15 cellular contexts compared by ENCODE assay signal in the genomic region with DNA sequence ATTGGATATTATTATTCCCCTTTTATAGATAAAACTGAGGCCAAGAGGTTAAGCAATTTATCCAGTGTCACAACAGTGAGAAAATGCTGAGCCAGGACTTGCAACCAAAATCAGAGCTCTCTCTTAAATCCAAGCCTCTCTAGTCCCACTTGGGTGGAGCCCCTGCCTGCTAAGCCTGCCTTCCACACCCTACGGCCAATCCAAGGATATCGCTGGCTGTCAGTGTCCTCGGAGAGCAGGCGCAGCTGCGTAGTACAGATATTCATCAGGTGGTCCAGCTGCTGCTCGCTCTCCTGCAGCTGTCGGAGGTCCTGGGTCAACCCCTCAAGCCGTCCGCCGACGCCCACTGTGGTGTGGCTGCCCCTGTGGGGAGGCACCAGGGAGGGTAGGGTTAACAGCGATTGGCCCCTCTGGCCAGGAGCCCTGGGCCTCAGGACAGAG. TPM values are rescaled to one million over a fixed set of nuclear protein-coding genes. Genes with fewer than 3 reads are reported as not detected.
DNase-seq lines count a peak whose midpoint lies in the region; ATAC-seq and TF ChIP-seq lines count a peak whose summit lies in the region.
"Had no signal": no experiment of that assay in that cellular context is flagged by ENCODE, and none has a peak within 500 bp of the region (broad histone marks: within the 10 kb centered on the region; RNA-seq: fewer than 3 reads in every experiment).

No MANE protein-coding gene starts in this region.

- no peak overlapping the region for H3K27ac ChIP-seq in MM.1S (ENCODE audit: low read length)
- H3K27ac ChIP-seq in caudate nucleus (ENCODE audit: low read depth, low read length): no peak overlapping the region
- H3K27ac ChIP-seq: pancreas had no signal

- peak overlapping the region; percentile 90 for H3K27ac Mint-ChIP-seq in activated CD4-positive, alpha-beta memory T cell treated with anti-CD3 and anti-CD28 coated beads, Interleukin-2, amount 10 ng/mL, durations not matched to agents 7 days and 5 days
- H3K27ac Mint-ChIP-seq in stimulated activated memory B cell treated with anti-CD40 and anti-IgM and Interleukin-4, amounts not matched to agents 10 μg/mL and 1 μg/mL and 100 μg/mL, for 72 hours: peak overlapping the region; percentile 26

- H3K4me3 Mint-ChIP-seq in activated CD4-positive, alpha-beta memory T cell treated with anti-CD3 and anti-CD28 coated beads, Interleukin-2, amount 10 ng/mL, durations not matched to agents 7 days and 5 days: no peak overlapping the region
- H3K4me3 Mint-ChIP-seq in stimulated activated memory B cell treated with anti-CD40 and anti-IgM and Interleukin-4, amounts not matched to agents 10 μg/mL and 1 μg/mL and 100 μg/mL, for 72 hours: no peak overlapping the region

- no peaks in the 10 kb centered on the region for H3K27me3 Mint-ChIP-seq in activated CD4-positive, alpha-beta memory T cell treated with anti-CD3 and anti-CD28 coated beads, Interleukin-2, amount 10 ng/mL, durations not matched to agents 7 days and 5 days
- H3K27me3 Mint-ChIP-seq in stimulated activated memory B cell treated with anti-CD40 and anti-IgM and Interleukin-4, amounts not matched to agents 10 μg/mL and 1 μg/mL and 100 μg/mL, for 72 hours: no peaks in the 10 kb centered on the region
- H3K27me3 Mint-ChIP-seq: CD8-positive, alpha-beta memory T cell had no signal

- peaks cover 16% of the 10 kb centered on the region; the same call in 1 of the 2 replicates for H3F3A ChIP-seq in MM.1S (ENCODE audit: insufficient read depth, low read length)

- H3K4me1 Mint-ChIP-seq in activated CD4-positive, alpha-beta memory T cell treated with anti-CD3 and anti-CD28 coated beads, Interleukin-2, amount 10 ng/mL, durations not matched to agents 7 days and 5 days: peaks cover 79% of the 10 kb centered on the region
- peaks cover 50% of the 10 kb centered on the region for H3K4me1 Mint-ChIP-seq in stimulated activated memory B cell treated with anti-CD40 and anti-IgM and Interleukin-4, amounts not matched to agents 10 μg/mL and 1 μg/mL and 100 μg/mL, for 72 hours

- CTCF ChIA-PET in activated CD4-positive, alpha-beta memory T cell treated with anti-CD3 and anti-CD28 coated beads, Interleukin-2, amount 10 ng/mL, durations not matched to agents 7 days and 5 days (lab: Charles Lee): interaction anchor here (1.1 to 5.2 kb wide), 2 partner anchors 9 to 13 kb away, joined by 4 to 63 read pairs; partner anchors contain the start of gene ACTL10

- no peaks in the 10 kb centered on the region for H4K20me1 ChIP-seq in MM.1S (ENCODE audit: insufficient read depth, low read length)

- H3K36me3 Mint-ChIP-seq in activated CD4-positive, alpha-beta memory T cell treated with anti-CD3 and anti-CD28 coated beads, Interleukin-2, amount 10 ng/mL, durations not matched to agents 7 days and 5 days (ENCODE audit: low read depth): peaks cover 59% of the 10 kb centered on the region
- no peaks in the 10 kb centered on the region for H3K36me3 Mint-ChIP-seq in stimulated activated memory B cell treated with anti-CD40 and anti-IgM and Interleukin-4, amounts not matched to agents 10 μg/mL and 1 μg/mL and 100 μg/mL, for 72 hours

- H3K27me3 ChIP-seq in MM.1S (replicated peaks; ENCODE audit: insufficient read depth, low read length): no peaks in the 10 kb centered on the region
- H3K27me3 ChIP-seq: pancreas had no signal

- intact Hi-C loops in left ventricle myocardium superior (cut with micrococcal nuclease): no loop called here

- peak; percentile 59 for ATAC-seq in left ventricle myocardium superior
- ATAC-seq in stimulated activated memory B cell treated with anti-CD40 and anti-IgM and Interleukin-4, amounts not matched to agents 10 μg/mL and 1 μg/mL and 100 μg/mL, for 72 hours: no peak
- no peak for ATAC-seq in GM19324 (IDR thresholded peaks at IDR 0.05; ENCODE audit: low FRiP score, unreplicated experiment)
- ATAC-seq in activated CD4-positive, CD25-positive, alpha-beta regulatory T cell treated with anti-CD3 and anti-CD28 coated beads, Interleukin-2, amount 50 U/mL, for 24 hours: no peak
- ATAC-seq: GM12878, pancreas had no signal

- peaks cover 13% of the 10 kb centered on the region for H3K4me1 ChIP-seq in MM.1S (ENCODE audit: low read length)

- POLR2A ChIA-PET in activated CD4-positive, alpha-beta memory T cell treated with anti-CD3 and anti-CD28 coated beads, Interleukin-2, amount 10 ng/mL, durations not matched to agents 7 days and 5 days (lab: Charles Lee): interaction anchor here (5.1 to 9.3 kb wide), 2 partner anchors 9 to 11 kb away, joined by 58 to 312 read pairs; partner anchors contain the start of genes ACTL10, C20orf144 and NECAB3

- no peaks in the 10 kb centered on the region for H3K9me3 Mint-ChIP-seq in activated CD4-positive, alpha-beta memory T cell treated with anti-CD3 and anti-CD28 coated beads, Interleukin-2, amount 10 ng/mL, durations not matched to agents 7 days and 5 days
- H3K9me3 Mint-ChIP-seq in stimulated activated memory B cell treated with anti-CD40 and anti-IgM and Interleukin-4, amounts not matched to agents 10 μg/mL and 1 μg/mL and 100 μg/mL, for 72 hours: no peaks in the 10 kb centered on the region
- H3K9me3 Mint-ChIP-seq: CD8-positive, alpha-beta memory T cell had no signal

- H3K9ac ChIP-seq in MM.1S (ENCODE audit: low read length): no peak overlapping the region

- H3K36me3 ChIP-seq in MM.1S (replicated peaks; ENCODE audit: insufficient read depth, low read length): no peaks in the 10 kb centered on the region
- H3K36me3 ChIP-seq: pancreas had no signal

- no peak overlapping the region for H3K4me3 ChIP-seq in MM.1S (ENCODE audit: low read length)
- H3K4me3 ChIP-seq: GM12878, pancreas had no signal

- no peak for TF ChIP-seq CTCF in MM.1S (IDR thresholded peaks at IDR 0.05; ENCODE audit: low read length)

- H3K4me2 ChIP-seq in MM.1S (ENCODE audit: low read depth, low read length): no peak overlapping the region

- no peaks in the 10 kb centered on the region for H3K9me3 ChIP-seq in MM.1S (replicated peaks; ENCODE audit: insufficient read depth, low read length)
- H3K9me3 ChIP-seq: pancreas had no signal

- DNase-seq in MM.1S (peak; percentile 5), left ventricle myocardium superior (peak; percentile 84), caudate nucleus (lab: John Stamatoyannopoulos, UW) (no peak)
- DNase-seq in activated CD4-positive, alpha-beta memory T cell treated with anti-CD3 and anti-CD28 coated beads, Interleukin-2, amount 10 ng/mL, durations not matched to agents 7 days and 5 days: no peak
- DNase-seq: activated T-cell treated with anti-CD3 and anti-CD28 coated beads, Interleukin-2, amount 50 U/mL, for 1 hour; cerebellar nuclear complex; Karpas-422; NCI-H1694; pancreas had no signal

- H3K79me2 ChIP-seq in MM.1S (ENCODE audit: low read length): peaks cover 45% of the 10 kb centered on the region

- no peak overlapping the region for H2AFZ ChIP-seq in MM.1S (ENCODE audit: low read length)

- H3K9me2 ChIP-seq in MM.1S (replicated peaks; ENCODE audit: insufficient read depth, low read length): no peaks in the 10 kb centered on the region

RNA-seq across cellular contexts. Expression of gene NECAB3, which starts 3.8 kb away (rescaled TPM):
- total RNA-seq in activated CD4-positive, alpha-beta memory T cell treated with anti-CD3 and anti-CD28 coated beads, Interleukin-2, amount 10 ng/mL, durations not matched to agents 7 days and 5 days: 10 to 100 TPM; 27.3 to 36.2 TPM
- 71.8 TPM for total RNA-seq in left ventricle myocardium superior

RNA-seq across cellular contexts. Expression of gene E2F1, which starts 8.2 kb away (rescaled TPM):
- total RNA-seq in activated CD4-positive, alpha-beta memory T cell treated with anti-CD3 and anti-CD28 coated beads, Interleukin-2, amount 10 ng/mL, durations not matched to agents 7 days and 5 days: 10 to 100 TPM; 60.0 to 61.7 TPM
- total RNA-seq in left ventricle myocardium superior: 1.8 TPM

RNA-seq across cellular contexts. Expression of gene ACTL10, which starts 11.3 kb away (rescaled TPM):
- 1 to 10 TPM; 3.7 to 4.5 TPM for total RNA-seq in activated CD4-positive, alpha-beta memory T cell treated with anti-CD3 and anti-CD28 coated beads, Interleukin-2, amount 10 ng/mL, durations not matched to agents 7 days and 5 days
- total RNA-seq in left ventricle myocardium superior: 0.40 TPM
- total RNA-seq: NCI-H460 had no signal

RNA-seq across cellular contexts. Expression of gene C20orf144, which starts 15.9 kb away (rescaled TPM):
- total RNA-seq in activated CD4-positive, alpha-beta memory T cell treated with anti-CD3 and anti-CD28 coated beads, Interleukin-2, amount 10 ng/mL, durations not matched to agents 7 days and 5 days: under 1 TPM; 0.30 to 0.33 TPM
- not detected for total RNA-seq in left ventricle myocardium superior
- total RNA-seq: NCI-H460 had no signal

RNA-seq across cellular contexts. Expression of gene PXMP4, which starts 42.1 kb away (rescaled TPM):
- 10 to 100 TPM; 13.9 to 15.8 TPM for total RNA-seq in activated CD4-positive, alpha-beta memory T cell treated with anti-CD3 and anti-CD28 coated beads, Interleukin-2, amount 10 ng/mL, durations not matched to agents 7 days and 5 days
- total RNA-seq in left ventricle myocardium superior: 13.5 TPM

Comparison
In these comparisons a context has a peak if more than half of its experiments do, and no peak if none do; other contexts are left out.
1. DNase-seq: peak in MM.1S (single experiment) and left ventricle myocardium superior (single experiment); none in activated CD4-positive, alpha-beta memory T cell treated with anti-CD3 and anti-CD28 coated beads, Interleukin-2, amount 10 ng/mL, durations not matched to agents 7 days and 5 days (single experiment) and caudate nucleus (0 of 61).
2. RNA of gene E2F1, which starts 8.2 kb away (total RNA-seq): 60.0 to 61.7 TPM in activated CD4-positive, alpha-beta memory T cell treated with anti-CD3 and anti-CD28 coated beads, Interleukin-2, amount 10 ng/mL, durations not matched to agents 7 days and 5 days; 1.8 TPM in left ventricle myocardium superior (single experiment); every median in the first group is over 10 times any median in the second.